In the genomic region with DNA sequence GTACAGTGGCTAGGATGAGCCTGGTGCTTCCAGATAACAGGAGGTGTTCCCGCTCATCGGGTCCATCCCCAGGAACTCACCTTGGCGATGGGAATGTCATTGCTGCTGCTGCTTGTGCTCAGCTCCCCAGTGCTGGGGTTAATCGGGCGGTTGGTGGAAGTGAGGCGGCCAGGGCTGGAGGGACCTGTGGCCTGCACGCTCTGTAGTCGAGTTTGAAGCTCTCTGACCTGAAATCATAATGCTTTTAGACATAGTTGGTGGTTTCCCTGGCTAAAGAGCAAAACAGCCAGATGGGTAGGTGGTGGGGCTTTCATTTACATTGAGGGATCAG, we compare ENCODE assay signal across 19 cellular contexts.
DNase-seq lines count a peak whose midpoint lies in the region; ATAC-seq, FAIRE-seq and TF ChIP-seq lines count a peak whose summit lies in the region.
"Had no signal": no experiment of that assay in that cellular context is flagged by ENCODE, and none has a peak within 500 bp of the region (broad histone marks: within the 10 kb centered on the region; RNA-seq: fewer than 3 reads in every experiment).

No MANE protein-coding gene starts in this region.

- no peaks in the 10 kb centered on the region for H3K9me3 ChIP-seq in cardiac muscle cell (ENCODE audit: low read depth)
- H3K9me3 ChIP-seq in heart left ventricle, result no peaks in the 10 kb centered on the region
- no peaks in the 10 kb centered on the region for H3K9me3 ChIP-seq in GM12878 (replicated peaks; ENCODE audit: control insufficient read depth, insufficient read depth, low read length)
- H3K9me3 ChIP-seq in parathyroid adenoma (ENCODE audit: control insufficient read depth, low read length), result no peaks in the 10 kb centered on the region
- H3K9me3 ChIP-seq in esophagus muscularis mucosa, result no peaks in the 10 kb centered on the region
- H3K9me3 ChIP-seq: BE2C had no signal

- DNase-seq in cardiac muscle cell (ENCODE audit: low read depth in 1 of 2, low spot score in 1 of 2) (no peak), heart left ventricle (no peak), GM12878 (ENCODE audit: low read depth, low spot score) (no peak), NCI-H2081 (lab: John Stamatoyannopoulos, UW) (no peak), esophagus muscularis mucosa (ENCODE audit: extremely low spot score) (no peak)
- DNase-seq: CD8-positive, alpha-beta T cell; COR-L47; DMS153; DMS79 treated with DMSO at 0.1 percent for 48 hours; EL; H7 had no signal

- no peak for FAIRE-seq in GM12878 (lab: Jason Lieb, UNC)
- FAIRE-seq: A204.1, G401.6, GM12892 had no signal

- RAD21 ChIA-PET in GM12878 (lab: Charles Lee; ENCODE audit: unreplicated experiment), result no interaction called here

- no TSS peak for BruUV-seq in GM12878 (replicated peaks; lab: Mats Ljungman, UMichigan)

- WGBS in heart left ventricle, 4 donors, result 62 to 78% (median 68%) methylated on average over 8 of the region's 8 CpGs
- 49% methylated on average over 8 of the region's 8 CpGs for WGBS in GM12878 (ENCODE audit: insufficient coverage, insufficient replicate concordance, low lambda C conversion rate, missing lambda C conversion rate)
- WGBS in esophagus muscularis mucosa, result 90% methylated on average over 7 of the region's 8 CpGs

- no peak for TF ChIP-seq POLR2A in heart left ventricle (IDR thresholded peaks at IDR 0.05)
- TF ChIP-seq POLR2A in GM12878 (IDR thresholded peaks at IDR 0.05; ENCODE audit: low read depth, low read length), result no peak
- TF ChIP-seq POLR2A in esophagus muscularis mucosa (IDR thresholded peaks at IDR 0.05; ENCODE audit: low read depth), result no peak

- H2AFZ ChIP-seq in GM12878 (ENCODE audit: control insufficient read depth, low read depth, low read length) (no peak overlapping the region), parathyroid adenoma (no peak overlapping the region)
- H2AFZ ChIP-seq: GM23338 had no signal

- intact Hi-C loops in heart left ventricle (cut with DNase I) (loop anchor here in 2 of 10 donors (5.0 to 10.0 kb wide), 5 partner anchors 37 to 430 kb away; partner anchors contain the start of gene YTHDC2 (in 1 of the 2)), GM12878 (cut with micrococcal nuclease; ENCODE audit: unreplicated experiment) (no loop called here), esophagus muscularis mucosa (cut with DNase I) (no loop called here)

- H3K4me1 ChIP-seq in cardiac muscle cell (ENCODE audit: low read depth), result peaks cover 66% of the 10 kb centered on the region
- peaks cover 3 to 74% (median 46%) of the 10 kb centered on the region in 12 donors for H3K4me1 ChIP-seq in heart left ventricle
- H3K4me1 ChIP-seq in GM12878 (ENCODE audit: control insufficient read depth, insufficient read depth, low read length), result no peaks in the 10 kb centered on the region
- H3K4me1 ChIP-seq in parathyroid adenoma, result peaks cover 89% of the 10 kb centered on the region
- peaks cover 11 to 30% (median 12%) of the 10 kb centered on the region in 4 donors for H3K4me1 ChIP-seq in esophagus muscularis mucosa

- H4K20me1 ChIP-seq in GM12878 (ENCODE audit: control insufficient read depth, insufficient read depth), result no peaks in the 10 kb centered on the region

- H3K9ac ChIP-seq in GM12878 (ENCODE audit: control insufficient read depth, insufficient read depth, low read length) (no peak overlapping the region), parathyroid adenoma (no peak overlapping the region)

- in situ Hi-C loops in GM12878 (cut with MboI), result no loop called here

- H3K36me3 ChIP-seq in cardiac muscle cell (peaks cover 9% of the 10 kb centered on the region), heart left ventricle (peaks cover 0 to 49% (median 36%) of the 10 kb centered on the region in 9 donors), GM12878 (ENCODE audit: control insufficient read depth in 2 of 2, insufficient read depth in 2 of 2, low read length in 1 of 2) (no peaks in the 10 kb centered on the region), parathyroid adenoma (ENCODE audit: control insufficient read depth, insufficient read depth, low read length) (peaks cover 5% of the 10 kb centered on the region), esophagus muscularis mucosa (peaks cover 5 to 42% (median 35%) of the 10 kb centered on the region in 4 donors)

- H3K4me3 ChIP-seq in cardiac muscle cell (no peak overlapping the region), heart left ventricle (no peak overlapping the region), GM12878 (no peak overlapping the region), parathyroid adenoma (ENCODE audit: low read depth, low read length) (no peak overlapping the region), esophagus muscularis mucosa (no peak overlapping the region)
- H3K4me3 ChIP-seq: GM23338 had no signal

- H3K27me3 ChIP-seq in cardiac muscle cell (no peaks in the 10 kb centered on the region), heart left ventricle (no peaks in the 10 kb centered on the region), GM12878 (replicated peaks in 1 of 2; ENCODE audit: control insufficient read depth in 2 of 2, insufficient read depth in 2 of 2, low read length in 1 of 2) (no peaks in the 10 kb centered on the region), parathyroid adenoma (ENCODE audit: control insufficient read depth, insufficient read depth, low read length) (no peaks in the 10 kb centered on the region), esophagus muscularis mucosa (no peaks in the 10 kb centered on the region)
- H3K27me3 ChIP-seq: BE2C had no signal

- no peaks in the 10 kb centered on the region for H3K79me2 ChIP-seq in GM12878 (ENCODE audit: control insufficient read depth, insufficient read depth, low read length)
- peaks cover 19% of the 10 kb centered on the region for H3K79me2 ChIP-seq in parathyroid adenoma

- ATAC-seq in heart left ventricle, result no peak
- peak; percentile 38 for ATAC-seq in HG03432 (IDR thresholded peaks at IDR 0.05; ENCODE audit: unreplicated experiment)
- ATAC-seq in GM12878, result peak; percentile 28; the same call in 2 of the 3 replicates
- ATAC-seq: CD8-positive, alpha-beta T cell; GM23338 had no signal

- SMC1A ChIA-PET in GM12878 (lab: Charles Lee; ENCODE audit: uncharacterized antibody, unreplicated experiment), result interaction anchor here (1.2 to 1.5 kb wide), 2 partner anchors 12 to 46 kb away, joined by 3 to 4 read pairs; no protein-coding TSS in a partner anchor

- H3K4me2 ChIP-seq in GM12878 (ENCODE audit: control insufficient read depth, insufficient read depth) (no peak overlapping the region), parathyroid adenoma (ENCODE audit: low read length) (no peak overlapping the region)
- H3K4me2 ChIP-seq: GM23338 had no signal

- TF ChIP-seq CTCF in cardiac muscle cell (IDR thresholded peaks at IDR 0.05; ENCODE audit: low read depth, low read length) (no peak), heart left ventricle (IDR thresholded peaks at IDR 0.05) (no peak), GM12878 (IDR thresholded peaks at IDR 0.05 in 2 of 3, conservative IDR thresholded peaks at IDR 0.05 in 1 of 3; ENCODE audit: control insufficient read depth in 2 of 3, extremely low read depth in 1 of 3, insufficient read depth in 1 of 3, low read depth in 3 of 3, low read length in 3 of 3) (no peak), parathyroid adenoma (IDR thresholded peaks at IDR 0.05) (no peak), esophagus muscularis mucosa (IDR thresholded peaks at IDR 0.05) (no peak)

- TF ChIP-seq EP300 in GM12878 (IDR thresholded peaks at IDR 0.05; ENCODE audit: borderline replicate concordance in 1 of 2, control insufficient read depth in 1 of 2, low read depth in 2 of 2, low read length in 2 of 2), result no peak
- TF ChIP-seq EP300 in esophagus muscularis mucosa (IDR thresholded peaks at IDR 0.05), result no peak

- CTCF ChIA-PET in GM12878 (lab: Yijun Ruan, JAX), result interaction anchor here (0.7 to 2.1 kb wide), 4 partner anchors 10 to 523 kb away, joined by 3 to 6 read pairs (median 4); no protein-coding TSS in a partner anchor

- TF ChIP-seq RAD21 in GM12878 (IDR thresholded peaks at IDR 0.05; ENCODE audit: insufficient read depth, low read depth, low read length), result no peak

- POLR2A ChIA-PET in GM12878 (lab: Charles Lee), result no interaction called here

- H3K27ac ChIP-seq in cardiac muscle cell (peak overlapping the region; percentile 70), heart left ventricle (peak overlapping the region in 5 of 12 donors; percentile 6 to 56 (median 48)), GM12878 (ENCODE audit: control insufficient read depth, insufficient read depth) (no peak overlapping the region), parathyroid adenoma (peak overlapping the region; percentile 98), esophagus muscularis mucosa (replicated peaks in 1 of 4) (no peak overlapping the region)
- H3K27ac ChIP-seq: C4-2B had no signal

TF ChIP-seq in GM12878, 131 proteins besides CTCF, POLR2A, EP300 and RAD21:
- TF ChIP-seq GABPA (IDR thresholded peaks at IDR 0.05; ENCODE audit: low read depth) (no peak), TCF7 (IDR thresholded peaks at IDR 0.05; ENCODE audit: borderline replicate concordance) (no peak), SREBF1 (IDR thresholded peaks at IDR 0.05; ENCODE audit: low read length) (no peak), CBX3 (IDR thresholded peaks at IDR 0.05; ENCODE audit: borderline replicate concordance, low read depth) (no peak), RELA (IDR thresholded peaks at IDR 0.05; ENCODE audit: borderline replicate concordance, partially characterized antibody) (no peak), RAD51 (IDR thresholded peaks at IDR 0.05) (no peak), SIN3A (IDR thresholded peaks at IDR 0.05; ENCODE audit: low read depth, low read length) (no peak)
TF ChIP-seq in GM12878: peak in this region for 0.

Comparison
In these comparisons a context has a peak if more than half of its experiments do, and no peak if none do; other contexts are left out.
1. H3K27ac ChIP-seq: peak in cardiac muscle cell (single experiment) and parathyroid adenoma (single experiment); none in GM12878 (single experiment) and esophagus muscularis mucosa (0 of 4).
2. ATAC-seq: peak in HG03432 (single experiment) and GM12878 (single experiment); none in heart left ventricle (0 of 4).